In genomic region chr10:120606051-120606764, GRCh38 we compare ENCODE assay signal across 12 cellular contexts.
A peak's percentile ranks its signal among the peaks of the same experiment; 100 is the strongest.
DNase-seq lines count a peak whose midpoint lies in the region; ATAC-seq and TF ChIP-seq lines count a peak whose summit lies in the region.
"Had no signal": no experiment of that assay in that cellular context is flagged by ENCODE, and none has a peak within 500 bp of the region (broad histone marks: within the 10 kb centered on the region; RNA-seq: fewer than 3 reads in every experiment).

No MANE protein-coding gene starts in this region.

- no peak overlapping the region for H3K4me2 ChIP-seq in MM.1S (ENCODE audit: low read depth, low read length)

- no peak overlapping the region for H3K4me3 ChIP-seq in MM.1S (ENCODE audit: low read length)
- H3K4me3 ChIP-seq: dorsolateral prefrontal cortex, right atrium auricular region had no signal

- H3K9me2 ChIP-seq in MM.1S (replicated peaks; ENCODE audit: insufficient read depth, low read length), result no peaks in the 10 kb centered on the region

- ATAC-seq in GM18502 (IDR thresholded peaks at IDR 0.05; ENCODE audit: poor library complexity, unreplicated experiment) (peak; percentile 77), GM19467 (IDR thresholded peaks at IDR 0.05; ENCODE audit: unreplicated experiment) (peak; percentile 48), HG02938 (IDR thresholded peaks at IDR 0.05; ENCODE audit: unreplicated experiment) (peak; percentile 66), HG03575 (IDR thresholded peaks at IDR 0.05; ENCODE audit: extremely low read depth, insufficient number of reproducible peaks, low FRiP score, unreplicated experiment) (peak; percentile 58)

- no peaks in the 10 kb centered on the region for H3K79me2 ChIP-seq in MM.1S (ENCODE audit: low read length)

- in situ Hi-C loops in KBM-7 (cut with MboI; ENCODE audit: low pct_unique_long_range_greater_than_20kb, low sequenced_read_pairs), result no loop called here

- no peaks in the 10 kb centered on the region for H3K27me3 ChIP-seq in MM.1S (replicated peaks; ENCODE audit: insufficient read depth, low read length)
- H3K27me3 ChIP-seq: dorsolateral prefrontal cortex, right atrium auricular region had no signal

- H3F3A ChIP-seq in MM.1S (ENCODE audit: insufficient read depth, low read length), result 0 out of 2 replicates have a peak, but pooled peaks cover 9% of the 10 kb centered on the region

- no peaks in the 10 kb centered on the region for H4K20me1 ChIP-seq in MM.1S (ENCODE audit: insufficient read depth, low read length)

- DNase-seq in MM.1S (no peak), KBM-7 (no peak), iPS-NIHi11 (ENCODE audit: low spot score) (no peak), NCI-H1417 treated with DMSO at 0.1 percent for 48 hours (lab: John Stamatoyannopoulos, UW) (no peak)
- DNase-seq: activated CD4-positive, CD25-positive, alpha-beta regulatory T cell; dorsolateral prefrontal cortex; NCI-H1694 had no signal

- TF ChIP-seq CTCF in MM.1S (IDR thresholded peaks at IDR 0.05; ENCODE audit: low read length), result no peak

- H3K9me3 ChIP-seq in MM.1S (replicated peaks; ENCODE audit: insufficient read depth, low read length), result no peaks in the 10 kb centered on the region
- H3K9me3 ChIP-seq: right atrium auricular region had no signal

- H3K4me1 ChIP-seq in MM.1S (ENCODE audit: low read length), result peaks cover 38% of the 10 kb centered on the region
- H3K4me1 ChIP-seq: right atrium auricular region had no signal

- H3K36me3 ChIP-seq in MM.1S (replicated peaks; ENCODE audit: insufficient read depth, low read length), result no peaks in the 10 kb centered on the region
- H3K36me3 ChIP-seq: right atrium auricular region had no signal

- no peak overlapping the region for H3K9ac ChIP-seq in MM.1S (ENCODE audit: low read length)

- no peak overlapping the region for H2AFZ ChIP-seq in MM.1S (ENCODE audit: low read length)

- H3K27ac ChIP-seq in MM.1S (ENCODE audit: low read length), result no peak overlapping the region
- H3K27ac ChIP-seq: dorsolateral prefrontal cortex, right atrium auricular region had no signal
